ENCODE assay signal across 14 cellular contexts in genomic region chr6:25112207-25112874, GRCh38.
A peak's percentile ranks its signal among the peaks of the same experiment; 100 is the strongest.
DNase-seq lines count a peak whose midpoint lies in the region; ATAC-seq and TF ChIP-seq lines count a peak whose summit lies in the region.
"Had no signal": no experiment of that assay in that cellular context is flagged by ENCODE, and none has a peak within 500 bp of the region (broad histone marks: within the 10 kb centered on the region; RNA-seq: fewer than 3 reads in every experiment).

No MANE protein-coding gene starts in this region.

- H3K9ac ChIP-seq in mammary epithelial cell (ENCODE audit: insufficient read depth, low read length) (no peak overlapping the region), neural progenitor cell (no peak overlapping the region)
- H3K9ac ChIP-seq: BLaER1 had no signal

- H3K27me3 ChIP-seq in mammary epithelial cell (ENCODE audit: insufficient read depth, low read length) (no peaks in the 10 kb centered on the region), neural progenitor cell (no peaks in the 10 kb centered on the region)
- H3K27me3 ChIP-seq: BLaER1, gastrocnemius medialis had no signal

- CTCF ChIA-PET in mammary epithelial cell (lab: Charles Lee; ENCODE audit: low non-redundant PET), result no interaction called here

- no peaks in the 10 kb centered on the region for H3K36me3 Mint-ChIP-seq in neural progenitor cell

- H3K4me3 ChIP-seq in mammary epithelial cell (replicated peaks in 1 of 3; ENCODE audit: insufficient read depth in 1 of 3, low read depth in 2 of 3, low read length in 3 of 3) (no peak overlapping the region), neural progenitor cell (no peak overlapping the region)
- H3K4me3 ChIP-seq: BLaER1, gastrocnemius medialis had no signal

- intact Hi-C loops in mammary epithelial cell (cut with micrococcal nuclease), result no loop called here

- H3K4me1 ChIP-seq in mammary epithelial cell (ENCODE audit: insufficient read depth, low read length), result peaks cover 9% of the 10 kb centered on the region
- H3K4me1 ChIP-seq in neural progenitor cell, result no peaks in the 10 kb centered on the region
- H3K4me1 ChIP-seq: BLaER1, gastrocnemius medialis had no signal

- H3K4me2 ChIP-seq in mammary epithelial cell (ENCODE audit: insufficient read depth, low read depth, low read length) (peak overlapping the region; percentile 42), neural progenitor cell (no peak overlapping the region)
- H3K4me2 ChIP-seq: BLaER1 had no signal

- H3F3A ChIP-seq in neural progenitor cell (ENCODE audit: low read depth), result no peaks in the 10 kb centered on the region

- H3K27ac Mint-ChIP-seq in neural progenitor cell, result no peak overlapping the region

- WGBS in mammary epithelial cell (ENCODE audit: low coverage, missing lambda C conversion rate), result 43% methylated on average over 4 of the region's 4 CpGs

- peak overlapping the region; percentile 18 for H2AFZ ChIP-seq in mammary epithelial cell (ENCODE audit: low read depth, low read length)
- H2AFZ ChIP-seq in neural progenitor cell (replicated peaks), result peak overlapping the region; percentile 18

- H3K36me3 ChIP-seq in mammary epithelial cell (ENCODE audit: insufficient read depth, low read length) (no peaks in the 10 kb centered on the region), neural progenitor cell (no peaks in the 10 kb centered on the region)
- H3K36me3 ChIP-seq: BLaER1 had no signal

- no peak for ATAC-seq in HG02884 (IDR thresholded peaks at IDR 0.05; ENCODE audit: unreplicated experiment)
- ATAC-seq: gastrocnemius medialis had no signal

- H3K9me3 Mint-ChIP-seq in neural progenitor cell, result no peaks in the 10 kb centered on the region
- H3K9me3 Mint-ChIP-seq: neural crest cell had no signal

- in situ Hi-C loops in mammary epithelial cell (cut with MboI; ENCODE audit: low sequenced_read_pairs in 2 of 2), result no loop called here

- H3K27ac ChIP-seq in mammary epithelial cell (ENCODE audit: insufficient read depth, low read depth, low read length), result no peak overlapping the region
- H3K27ac ChIP-seq in neural progenitor cell, result no peak overlapping the region
- H3K27ac ChIP-seq: BLaER1, gastrocnemius medialis had no signal

- no peaks in the 10 kb centered on the region for H3K27me3 Mint-ChIP-seq in neural progenitor cell (ENCODE audit: insufficient read depth, low read depth)

- TF ChIP-seq CTCF in mammary epithelial cell (conservative IDR thresholded peaks at IDR 0.05 in 1 of 2, IDR thresholded peaks at IDR 0.05 in 1 of 2; ENCODE audit: extremely low read depth in 1 of 2, insufficient read depth in 1 of 2, low read depth in 1 of 2, low read length in 2 of 2) (no peak), neural progenitor cell (IDR thresholded peaks at IDR 0.05) (no peak)

- H3K79me2 ChIP-seq in mammary epithelial cell (ENCODE audit: insufficient read depth, low read length) (no peaks in the 10 kb centered on the region), neural progenitor cell (ENCODE audit: low read depth) (no peaks in the 10 kb centered on the region)

- dilution Hi-C loops in mammary epithelial cell (cut with HindIII; ENCODE audit: low sequenced_read_pairs), result no loop called here

- H3K4me1 Mint-ChIP-seq in neural progenitor cell, result no peaks in the 10 kb centered on the region
- H3K4me1 Mint-ChIP-seq: neural crest cell had no signal

- H3K9me3 ChIP-seq in mammary epithelial cell (replicated peaks; ENCODE audit: insufficient read depth, low read length), result no peaks in the 10 kb centered on the region
- H3K9me3 ChIP-seq in neural progenitor cell (ENCODE audit: low read depth), result no peaks in the 10 kb centered on the region
- H3K9me3 ChIP-seq: BLaER1, gastrocnemius medialis had no signal

- BruUV-seq in mammary epithelial cell (replicated peaks; lab: Mats Ljungman, UMichigan), result no TSS peak

- H3K4me3 Mint-ChIP-seq in neural progenitor cell, result no peak overlapping the region
- H3K4me3 Mint-ChIP-seq: neural crest cell had no signal

- H4K20me1 ChIP-seq in mammary epithelial cell (ENCODE audit: insufficient read depth, low read length) (no peaks in the 10 kb centered on the region), neural progenitor cell (ENCODE audit: low read depth) (no peaks in the 10 kb centered on the region)
- H4K20me1 ChIP-seq: BLaER1 had no signal

- DNase-seq in NCI-H2081 (lab: John Stamatoyannopoulos, UW), result peak; percentile 7 to 61
- no peak for DNase-seq in NCI-H2081 treated with DMSO at 0.1 percent for 48 hours (lab: John Stamatoyannopoulos, UW)
- peak; percentile 51 for DNase-seq in NCI-H1105 treated with DMSO at 0.1 percent for 48 hours (lab: John Stamatoyannopoulos, UW)
- DNase-seq in mammary epithelial cell, result peak; percentile 88
- DNase-seq in neural progenitor cell (ENCODE audit: low spot score), result no peak
- DNase-seq in NCI-H1436 treated with DMSO at 0.1 percent for 48 hours (lab: John Stamatoyannopoulos, UW), result no peak
- no peak for DNase-seq in DMS79 treated with DMSO at 0.1 percent for 48 hours (lab: John Stamatoyannopoulos, UW)
- DNase-seq: activated naive CD4-positive, alpha-beta T cell treated with anti-CD3 and anti-CD28 coated beads, Interleukin-2, amount 50 U/mL, for 16 hours; gastrocnemius medialis; NCI-H1930; NCI-H524 treated with DMSO at 0.1 percent for 48 hours had no signal

Comparison
In these comparisons a context has a peak if more than half of its experiments do, and no peak if none do; other contexts are left out.
1. DNase-seq: peak in NCI-H2081 (2 of 2), NCI-H1105 treated with DMSO at 0.1 percent for 48 hours (single experiment) and mammary epithelial cell (single experiment); none in NCI-H2081 treated with DMSO at 0.1 percent for 48 hours (single experiment), neural progenitor cell (single experiment), NCI-H1436 treated with DMSO at 0.1 percent for 48 hours (single experiment) and DMS79 treated with DMSO at 0.1 percent for 48 hours (single experiment).